1 cellular context compared by ENCODE assay signal in genomic region chr3:11989383-11990050, GRCh38.
TF ChIP-seq lines count a peak whose summit lies in the region.

No MANE protein-coding gene starts in this region.

TF ChIP-seq in K562, 482 proteins besides CTCF, POLR2A, EP300 and RAD21 (continued from another document):
- TF ChIP-seq, protein P1, sequence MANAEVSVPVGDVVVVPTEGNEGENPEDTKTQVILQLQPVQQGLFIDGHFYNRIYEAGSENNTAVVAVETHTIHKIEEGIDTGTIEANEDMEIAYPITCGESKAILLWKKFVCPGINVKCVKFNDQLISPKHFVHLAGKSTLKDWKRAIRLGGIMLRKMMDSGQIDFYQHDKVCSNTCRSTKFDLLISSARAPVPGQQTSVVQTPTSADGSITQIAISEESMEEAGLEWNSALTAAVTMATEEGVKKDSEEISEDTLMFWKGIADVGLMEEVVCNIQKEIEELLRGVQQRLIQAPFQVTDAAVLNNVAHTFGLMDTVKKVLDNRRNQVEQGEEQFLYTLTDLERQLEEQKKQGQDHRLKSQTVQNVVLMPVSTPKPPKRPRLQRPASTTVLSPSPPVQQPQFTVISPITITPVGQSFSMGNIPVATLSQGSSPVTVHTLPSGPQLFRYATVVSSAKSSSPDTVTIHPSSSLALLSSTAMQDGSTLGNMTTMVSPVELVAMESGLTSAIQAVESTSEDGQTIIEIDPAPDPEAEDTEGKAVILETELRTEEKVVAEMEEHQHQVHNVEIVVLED (CRISPR knock-in tag; IDR thresholded peaks at IDR 0.05): no peak
- TF ChIP-seq ZNF121 (CRISPR knock-in tag; conservative IDR thresholded peaks at IDR 0.05): no peak
- no peak for TF ChIP-seq HOXB6 (CRISPR knock-in tag; IDR thresholded peaks at IDR 0.05; ENCODE audit: borderline replicate concordance)
- no peak for TF ChIP-seq PHF21A (IDR thresholded peaks at IDR 0.05; ENCODE audit: borderline replicate concordance, low read depth)
- no peak for TF ChIP-seq ZNF551 (CRISPR knock-in tag; IDR thresholded peaks at IDR 0.05)
- no peak for TF ChIP-seq ZFP36 (IDR thresholded peaks at IDR 0.05; ENCODE audit: low read depth, low read length, partially characterized antibody)
